In the genomic region with DNA sequence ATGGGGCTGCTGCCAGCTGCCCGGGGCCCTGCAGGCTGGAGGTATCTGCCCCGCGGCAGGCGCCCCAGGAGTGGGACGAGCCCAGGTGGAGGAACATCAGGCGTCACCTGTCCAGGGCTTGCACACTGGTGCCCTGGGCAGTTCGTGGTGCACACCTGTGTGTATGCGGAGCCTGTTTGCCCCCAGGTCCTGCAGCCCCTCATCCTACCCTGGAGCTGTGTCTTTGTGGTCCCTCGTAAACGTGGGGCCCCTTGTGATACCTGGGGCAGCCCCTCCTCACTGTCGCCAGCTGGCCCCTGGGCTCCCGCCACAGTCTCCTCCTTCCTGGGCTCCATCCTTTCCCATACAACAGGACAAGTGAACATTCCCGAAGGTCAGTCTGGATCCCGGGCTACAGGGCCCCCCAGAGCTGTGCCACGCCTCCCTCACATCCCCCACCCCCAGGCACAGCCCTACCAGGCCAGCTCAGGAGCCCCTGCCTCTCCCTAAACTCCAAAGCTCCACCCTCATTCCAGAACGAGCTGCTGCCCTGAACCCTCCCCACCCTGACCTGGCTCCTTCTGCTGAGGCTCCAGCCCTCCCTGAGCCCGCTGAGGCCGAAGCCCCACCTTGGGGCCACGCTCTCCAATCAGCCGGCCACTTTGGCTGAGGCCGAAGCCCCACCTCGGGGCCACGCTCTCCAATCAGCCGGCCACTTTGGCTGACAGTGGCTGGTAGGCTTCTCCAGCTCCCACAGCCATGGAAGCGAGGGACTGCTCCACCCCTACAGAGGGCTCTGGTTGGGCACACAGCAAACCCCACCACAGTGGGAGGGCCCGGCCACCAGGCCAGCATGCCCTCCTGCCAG, we compare ENCODE assay signal across 21 cellular contexts. TPM values are rescaled to one million over a fixed set of nuclear protein-coding genes. Genes with fewer than 3 reads are reported as not detected.
DNase-seq lines count a peak whose midpoint lies in the region; ATAC-seq and TF ChIP-seq lines count a peak whose summit lies in the region.
"Had no signal": no experiment of that assay in that cellular context is flagged by ENCODE, and none has a peak within 500 bp of the region (broad histone marks: within the 10 kb centered on the region; RNA-seq: fewer than 3 reads in every experiment).

No MANE protein-coding gene starts in this region.

- no peaks in the 10 kb centered on the region for H3K36me3 ChIP-seq in upper lobe of right lung
- H3K36me3 ChIP-seq: BLaER1, HAP-1 had no signal

- H3K27ac Mint-ChIP-seq in activated T-cell treated with anti-CD3 and anti-CD28 coated beads, Interleukin-2, amount 50 U/mL, for 24 hours: no peak overlapping the region
- no peak overlapping the region for H3K27ac Mint-ChIP-seq in activated T-helper 17 cell treated with anti-CD3 and anti-CD28 coated beads, Interleukin-2, amount 50 U/mL, for 72 hours

- ATAC-seq in upper lobe of right lung (no peak), GM18519 (IDR thresholded peaks at IDR 0.05; ENCODE audit: low FRiP score, unreplicated experiment) (no peak)
- no peak for ATAC-seq in activated T-helper 17 cell treated with anti-CD3 and anti-CD28 coated beads, Interleukin-2, amount 50 U/mL, for 72 hours (replicated peaks)
- ATAC-seq: Panc1 had no signal

- H3K4me3 ChIP-seq in coronary artery (no peak overlapping the region), upper lobe of right lung (no peak overlapping the region)
- H3K4me3 ChIP-seq: BLaER1, HAP-1 had no signal

- no peak overlapping the region for H3K27ac ChIP-seq in coronary artery
- H3K27ac ChIP-seq in upper lobe of right lung: no peak overlapping the region
- H3K27ac ChIP-seq: BLaER1 had no signal

- intact Hi-C loops in upper lobe of right lung (cut with DNase I): no loop called here

- H3K27me3 Mint-ChIP-seq in activated T-cell treated with anti-CD3 and anti-CD28 coated beads, Interleukin-2, amount 50 U/mL, for 24 hours: no peaks in the 10 kb centered on the region
- no peaks in the 10 kb centered on the region for H3K27me3 Mint-ChIP-seq in activated T-helper 17 cell treated with anti-CD3 and anti-CD28 coated beads, Interleukin-2, amount 50 U/mL, for 72 hours

- DNase-seq in activated T-cell treated with anti-CD3 and anti-CD28 coated beads, Interleukin-2, amount 50 U/mL, for 24 hours: peak; percentile 20
- DNase-seq in activated T-cell treated with anti-CD3 and anti-CD28 coated beads, Interleukin-2, amount 50 U/mL, for 48 hours: no peak
- DNase-seq in coronary artery (ENCODE audit: low spot score): peak; percentile 50
- peak; percentile 83 for DNase-seq in mesenteric fat pad (ENCODE audit: low spot score)
- peak; percentile 53 for DNase-seq in upper lobe of right lung
- no peak for DNase-seq in NCI-H2171 treated with DMSO at 0.1 percent for 48 hours (lab: John Stamatoyannopoulos, UW)
- DNase-seq: 8988T, DMS 273 treated with DMSO at 0.1 percent for 48 hours, Karpas-422, NCI-H1105 treated with DMSO at 0.1 percent for 48 hours, NCI-H1930, NCI-H2171, NCI-H510A, NCI-H82, Right ventricle myocardium superior had no signal

- H3K9me3 ChIP-seq in upper lobe of right lung: no peaks in the 10 kb centered on the region
- H3K9me3 ChIP-seq: BLaER1, HAP-1 had no signal

- H3K9me3 Mint-ChIP-seq in activated T-cell treated with anti-CD3 and anti-CD28 coated beads, Interleukin-2, amount 50 U/mL, for 24 hours: no peaks in the 10 kb centered on the region
- no peaks in the 10 kb centered on the region for H3K9me3 Mint-ChIP-seq in activated T-helper 17 cell treated with anti-CD3 and anti-CD28 coated beads, Interleukin-2, amount 50 U/mL, for 72 hours

- no peak overlapping the region for H3K4me3 Mint-ChIP-seq in activated T-cell treated with anti-CD3 and anti-CD28 coated beads, Interleukin-2, amount 50 U/mL, for 24 hours
- H3K4me3 Mint-ChIP-seq in activated T-helper 17 cell treated with anti-CD3 and anti-CD28 coated beads, Interleukin-2, amount 50 U/mL, for 72 hours: no peak overlapping the region

- H3K27me3 ChIP-seq in upper lobe of right lung: no peaks in the 10 kb centered on the region
- H3K27me3 ChIP-seq: BLaER1 had no signal

- TF ChIP-seq CTCF in coronary artery (IDR thresholded peaks at IDR 0.05) (no peak), upper lobe of right lung (IDR thresholded peaks at IDR 0.05) (no peak)

- no peaks in the 10 kb centered on the region for H3K36me3 Mint-ChIP-seq in activated T-cell treated with anti-CD3 and anti-CD28 coated beads, Interleukin-2, amount 50 U/mL, for 24 hours (ENCODE audit: low read depth)
- no peaks in the 10 kb centered on the region for H3K36me3 Mint-ChIP-seq in activated T-helper 17 cell treated with anti-CD3 and anti-CD28 coated beads, Interleukin-2, amount 50 U/mL, for 72 hours (ENCODE audit: low read depth)

- H3K4me1 ChIP-seq in upper lobe of right lung: no peaks in the 10 kb centered on the region
- H3K4me1 ChIP-seq: HAP-1 had no signal

- H3K4me1 Mint-ChIP-seq in activated T-cell treated with anti-CD3 and anti-CD28 coated beads, Interleukin-2, amount 50 U/mL, for 24 hours (ENCODE audit: low read depth): peaks cover 2% of the 10 kb centered on the region
- H3K4me1 Mint-ChIP-seq in activated T-helper 17 cell treated with anti-CD3 and anti-CD28 coated beads, Interleukin-2, amount 50 U/mL, for 72 hours: no peaks in the 10 kb centered on the region

RNA-seq across cellular contexts. Expression of gene UBE2G2, which starts 42.6 kb away (rescaled TPM):
- total RNA-seq in mesenteric fat pad (123 TPM), upper lobe of right lung (78.8 TPM)
- total RNA-seq in activated T-helper 17 cell treated with anti-CD3 and anti-CD28 coated beads, Interleukin-2, amount 50 U/mL, for 72 hours: 100 to 1,000 TPM in 1 of 2 donors, 10 to 100 TPM in 1; 88.9 to 136 TPM

RNA-seq across cellular contexts. Expression of gene TSPEAR, which starts 47.6 kb away (rescaled TPM):
- total RNA-seq in mesenteric fat pad (not detected), upper lobe of right lung (0.23 TPM)
- under 1 TPM in 1 of 2 donors, not detected in 1; 0.08 TPM for total RNA-seq in activated T-helper 17 cell treated with anti-CD3 and anti-CD28 coated beads, Interleukin-2, amount 50 U/mL, for 72 hours
- total RNA-seq: Daoy had no signal

RNA-seq across cellular contexts. Expression of gene SUMO3, which starts 58.9 kb away (rescaled TPM):
- total RNA-seq in mesenteric fat pad: 82.2 TPM
- total RNA-seq in upper lobe of right lung: 85.0 TPM
- total RNA-seq in activated T-helper 17 cell treated with anti-CD3 and anti-CD28 coated beads, Interleukin-2, amount 50 U/mL, for 72 hours: 10 to 100 TPM; 52.6 to 86.2 TPM

Comparison
In these comparisons a context has a peak if more than half of its experiments do, and no peak if none do; other contexts are left out.
1. DNase-seq: peak in activated T-cell treated with anti-CD3 and anti-CD28 coated beads, Interleukin-2, amount 50 U/mL, for 24 hours (single experiment), coronary artery (single experiment), mesenteric fat pad (single experiment) and upper lobe of right lung (single experiment); none in activated T-cell treated with anti-CD3 and anti-CD28 coated beads, Interleukin-2, amount 50 U/mL, for 48 hours (0 of 2) and NCI-H2171 treated with DMSO at 0.1 percent for 48 hours (single experiment).